19 cellular contexts compared by ENCODE assay signal in genomic region chr11:122681070-122681469, GRCh38.
"Had no signal": no experiment of that assay in that cellular context is flagged by ENCODE, and none has a peak within 500 bp of the region (broad histone marks: within the 10 kb centered on the region; RNA-seq: fewer than 3 reads in every experiment).

No MANE protein-coding gene starts in this region.

- H3K9ac ChIP-seq: parathyroid adenoma had no signal

- DNase-seq: activated CD4-positive, alpha-beta T cell treated with anti-CD3 and anti-CD28 coated beads for 1 hour; activated T-cell treated with anti-CD3 and anti-CD28 coated beads, Interleukin-2, amount 50 U/mL, for 1 hour; central memory CD4-positive, alpha-beta T cell; foreskin keratinocyte; immature natural killer cell; lower lobe of right lung; right cardiac atrium; small intestine; stimulated activated CD4-positive, alpha-beta T cell treated with anti-CD3 and anti-CD28 coated beads, Interleukin-2, amount 100 ng/mL, for 24 hours; stimulated activated naive CD8-positive, alpha-beta T cell treated with anti-CD3 and anti-CD28 coated beads, Interleukin-15, amount 100 ng/mL, for 72 hours; T-cell; tibial artery had no signal

- H2AFZ ChIP-seq: hepatocyte, parathyroid adenoma had no signal

- H3K4me1 ChIP-seq: adrenal gland, ascending aorta, esophagus muscularis mucosa, parathyroid adenoma, tibial artery had no signal

- H3K27ac ChIP-seq: adrenal gland, ascending aorta, esophagus muscularis mucosa, foreskin keratinocyte, hepatocyte, lower lobe of right lung, neutrophil, parathyroid adenoma, tibial artery had no signal

- H3K79me2 ChIP-seq: hepatocyte, parathyroid adenoma had no signal

- H3K4me2 ChIP-seq: hepatocyte had no signal

- H3K9me3 ChIP-seq: adrenal gland, ascending aorta, esophagus muscularis mucosa, lower lobe of right lung, neutrophil, tibial artery had no signal

- H3K27me3 ChIP-seq: adrenal gland, ascending aorta, dorsolateral prefrontal cortex, esophagus muscularis mucosa, foreskin keratinocyte, hepatocyte, neutrophil, tibial artery had no signal

- H3K4me3 ChIP-seq: adrenal gland, ascending aorta, dorsolateral prefrontal cortex, esophagus muscularis mucosa, hepatocyte, lower lobe of right lung, tibial artery had no signal

- H3K36me3 ChIP-seq: adrenal gland, ascending aorta, esophagus muscularis mucosa, lower lobe of right lung, neutrophil, tibial artery had no signal
